9 cellular contexts compared by ENCODE assay signal in the genomic region with DNA sequence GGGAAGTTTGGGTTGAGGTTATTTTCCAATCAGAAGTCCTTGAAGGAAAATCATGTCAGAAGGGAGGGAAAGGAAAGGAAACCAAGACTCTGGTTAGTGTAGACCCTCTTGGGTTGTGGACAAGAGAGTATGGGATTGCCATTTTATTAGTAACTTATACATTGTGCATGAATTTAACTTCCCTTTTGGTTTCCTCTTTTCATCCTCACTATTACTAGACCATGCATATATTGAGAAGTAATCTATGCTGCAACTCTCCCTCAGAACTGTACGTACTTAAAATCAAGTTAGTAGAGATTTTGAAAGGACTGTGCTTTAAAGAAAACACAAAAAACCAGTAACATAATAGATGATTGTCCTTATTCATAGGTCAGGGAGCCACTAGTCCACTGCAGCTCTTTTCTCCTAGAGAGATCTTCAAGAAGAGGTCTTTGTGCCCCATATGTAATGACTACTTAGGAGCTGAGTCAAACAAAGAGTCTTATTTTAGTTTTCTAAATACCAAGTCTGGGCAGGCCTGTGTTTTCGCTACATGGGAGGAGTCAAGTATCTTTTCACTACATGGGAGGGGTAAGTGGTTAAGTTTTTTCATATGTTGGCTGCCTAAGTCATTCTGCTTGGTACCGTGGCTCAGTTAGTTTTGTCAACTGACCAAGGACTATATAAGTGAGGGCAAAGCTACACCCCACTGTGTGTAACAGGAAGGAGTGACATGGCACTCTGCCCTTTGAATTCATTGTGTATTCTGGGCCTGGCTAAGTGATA. TPM values are rescaled to one million over a fixed set of nuclear protein-coding genes. Genes with fewer than 3 reads are reported as not detected.
DNase-seq lines count a peak whose midpoint lies in the region; ATAC-seq, FAIRE-seq and TF ChIP-seq lines count a peak whose summit lies in the region.
"Had no signal": no experiment of that assay in that cellular context is flagged by ENCODE, and none has a peak within 500 bp of the region (broad histone marks: within the 10 kb centered on the region; RNA-seq: fewer than 3 reads in every experiment).

No MANE protein-coding gene starts in this region.

- no peak overlapping the region for H3K9ac ChIP-seq in astrocyte (ENCODE audit: low read length)

- no peaks in the 10 kb centered on the region for H3K79me2 ChIP-seq in astrocyte (ENCODE audit: insufficient read depth, low read length)

- H3K4me1 Mint-ChIP-seq in astrocyte (ENCODE audit: low read depth, unreplicated experiment) = peaks cover 17% of the 10 kb centered on the region
- H3K4me1 Mint-ChIP-seq in mesothelial cell of epicardium = peaks cover 18% of the 10 kb centered on the region

- H3K27ac Mint-ChIP-seq in astrocyte (ENCODE audit: unreplicated experiment) = peak overlapping the region; percentile 23
- no peak overlapping the region for H3K27ac Mint-ChIP-seq in mesothelial cell of epicardium

- H3K4me1 ChIP-seq in astrocyte (ENCODE audit: insufficient read depth, low read length) (no peaks in the 10 kb centered on the region), upper lobe of right lung (no peaks in the 10 kb centered on the region)

- H3K36me3 ChIP-seq in astrocyte (ENCODE audit: insufficient read depth, low read length) (no peaks in the 10 kb centered on the region), upper lobe of right lung (no peaks in the 10 kb centered on the region)

- TF ChIP-seq CTCF in astrocyte (IDR thresholded peaks at IDR 0.05; ENCODE audit: insufficient read depth, low read depth, low read length) (no peak), upper lobe of right lung (IDR thresholded peaks at IDR 0.05) (no peak), mesothelial cell of epicardium (IDR thresholded peaks at IDR 0.05; ENCODE audit: unreplicated experiment) (no peak)

- intact Hi-C loops in upper lobe of right lung (cut with DNase I) = no loop called here

- H4K20me1 ChIP-seq in astrocyte (ENCODE audit: insufficient read depth, low read length) = no peaks in the 10 kb centered on the region

- H3K27me3 ChIP-seq in astrocyte (ENCODE audit: insufficient read depth, low read length) = no peaks in the 10 kb centered on the region
- H3K27me3 ChIP-seq in upper lobe of right lung = no peaks in the 10 kb centered on the region

- H2AFZ ChIP-seq in astrocyte (ENCODE audit: low read depth, low read length) = no peak overlapping the region

- no peaks in the 10 kb centered on the region for H3K9me3 ChIP-seq in astrocyte (ENCODE audit: insufficient read depth, low read depth, low read length)
- no peaks in the 10 kb centered on the region for H3K9me3 ChIP-seq in upper lobe of right lung

- H3K9me3 Mint-ChIP-seq in astrocyte (ENCODE audit: unreplicated experiment) (no peaks in the 10 kb centered on the region), mesothelial cell of epicardium (peaks cover 7% of the 10 kb centered on the region)

- no peaks in the 10 kb centered on the region for H3K36me3 Mint-ChIP-seq in astrocyte (ENCODE audit: low read depth, unreplicated experiment)
- H3K36me3 Mint-ChIP-seq in mesothelial cell of epicardium = no peaks in the 10 kb centered on the region

- H3K27me3 Mint-ChIP-seq in astrocyte (ENCODE audit: low read depth, unreplicated experiment) (no peaks in the 10 kb centered on the region), mesothelial cell of epicardium (ENCODE audit: low read depth) (no peaks in the 10 kb centered on the region)

- peak; percentile 30 for DNase-seq in stimulated activated CD4-positive, alpha-beta T cell treated with anti-CD3 and anti-CD28 coated beads, Interleukin-1b, Interleukin-23, amount 100 ng/mL, for 48 hours
- no peak for DNase-seq in stimulated activated CD4-positive, alpha-beta T cell treated with anti-CD3 and anti-CD28 coated beads, Interleukin-15, amount 100 ng/mL, for 24 hours
- DNase-seq in astrocyte (ENCODE audit: low read depth) = no peak
- DNase-seq in upper lobe of right lung = no peak
- DNase-seq in mesothelial cell of epicardium (ENCODE audit: low spot score in 2 of 2, unreplicated experiment in 2 of 2) = no peak
- DNase-seq in NAMALWA (ENCODE audit: low spot score) = no peak
- DNase-seq in NCI-H510A (lab: John Stamatoyannopoulos, UW) = no peak

- H3K4me3 Mint-ChIP-seq in astrocyte (ENCODE audit: unreplicated experiment) (no peak overlapping the region), mesothelial cell of epicardium (no peak overlapping the region)

- no peak overlapping the region for H3K4me2 ChIP-seq in astrocyte (ENCODE audit: low read length)

- H3K27ac ChIP-seq in astrocyte (ENCODE audit: low read depth, low read length) = no peak overlapping the region
- peak overlapping the region; percentile 68 for H3K27ac ChIP-seq in upper lobe of right lung

- FAIRE-seq in astrocyte (lab: Jason Lieb, UNC) = no peak
- FAIRE-seq: islet of Langerhans had no signal

- ATAC-seq in HG03103 (IDR thresholded peaks at IDR 0.05; ENCODE audit: low read depth, unreplicated experiment) (peak; percentile 76), upper lobe of right lung (peak; percentile 82)

- H3K4me3 ChIP-seq in astrocyte (ENCODE audit: insufficient read depth, low read depth, low read length) (no peak overlapping the region), upper lobe of right lung (no peak overlapping the region)

RNA-seq across cellular contexts. Expression of gene FAM117B, which starts 25.2 kb away (rescaled TPM):
- 7.2 TPM in 2 replicates for total RNA-seq in astrocyte
- 9.8 TPM for total RNA-seq in upper lobe of right lung
- total RNA-seq in mesothelial cell of epicardium = 29.2 to 30.3 TPM (median 29.5 TPM) in 3 replicates
